9 cellular contexts compared by ENCODE assay signal in the genomic region with DNA sequence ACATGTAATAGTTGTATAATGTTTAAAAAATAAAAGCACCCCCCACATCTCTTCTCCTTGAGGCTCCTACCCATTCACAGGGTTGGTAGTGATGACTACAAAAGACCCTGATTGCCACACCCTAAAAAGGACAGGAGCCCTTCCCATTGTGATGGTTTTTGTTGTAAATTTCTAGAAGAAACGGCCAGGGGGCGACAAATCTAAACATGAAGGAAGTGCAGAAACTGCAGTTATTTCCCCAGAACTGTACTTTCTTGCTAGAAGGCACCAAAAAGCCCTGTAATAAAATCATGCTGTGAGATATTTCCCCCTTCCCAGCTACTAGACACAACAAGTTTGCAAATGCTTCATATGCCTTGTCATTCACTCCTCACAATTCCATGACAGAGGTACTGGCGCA. TPM values are rescaled to one million over a fixed set of nuclear protein-coding genes. Genes with fewer than 3 reads are reported as not detected.
A peak's percentile ranks its signal among the peaks of the same experiment; 100 is the strongest.
DNase-seq lines count a peak whose midpoint lies in the region; ATAC-seq and TF ChIP-seq lines count a peak whose summit lies in the region.
"Had no signal": no experiment of that assay in that cellular context is flagged by ENCODE, and none has a peak within 500 bp of the region (broad histone marks: within the 10 kb centered on the region; RNA-seq: fewer than 3 reads in every experiment).

No MANE protein-coding gene starts in this region.

- no peaks in the 10 kb centered on the region for H3K36me3 ChIP-seq in OCI-LY3 (replicated peaks; ENCODE audit: low read depth, low read length)

- H2AFZ ChIP-seq in OCI-LY3 (ENCODE audit: low read depth, low read length): no peak overlapping the region

- no peak overlapping the region for H3K4me3 ChIP-seq in OCI-LY3 (ENCODE audit: low read length)

- H3K4me2 ChIP-seq in OCI-LY3 (ENCODE audit: low read length): no peak overlapping the region

- CTCF ChIA-PET in activated CD4-positive, alpha-beta T cell treated with anti-CD3 and anti-CD28 coated beads, Interleukin-2, amount 10 ng/mL, durations not matched to agents 7 days and 5 days (lab: Charles Lee): no interaction called here

- ATAC-seq in GM19328 (IDR thresholded peaks at IDR 0.05; ENCODE audit: unreplicated experiment) (no peak), HG02571 (IDR thresholded peaks at IDR 0.05; ENCODE audit: unreplicated experiment) (no peak)

- POLR2A ChIA-PET in activated CD4-positive, alpha-beta T cell treated with anti-CD3 and anti-CD28 coated beads, Interleukin-2, amount 10 ng/mL, durations not matched to agents 7 days and 5 days (lab: Charles Lee): no interaction called here

- no peaks in the 10 kb centered on the region for H3K9me3 ChIP-seq in OCI-LY3 (ENCODE audit: insufficient read depth, low read length)

- no peaks in the 10 kb centered on the region for H4K20me1 ChIP-seq in OCI-LY3 (ENCODE audit: insufficient read depth, low read length)

- H3K79me2 ChIP-seq in OCI-LY3 (ENCODE audit: low read length): no peaks in the 10 kb centered on the region

- peaks cover 3% of the 10 kb centered on the region for H3K9me3 Mint-ChIP-seq in activated CD4-positive, alpha-beta T cell treated with anti-CD3 and anti-CD28 coated beads, Interleukin-2, amount 10 ng/mL, durations not matched to agents 7 days and 5 days
- H3K9me3 Mint-ChIP-seq in endothelial cell (ENCODE audit: unreplicated experiment): no peaks in the 10 kb centered on the region
- peaks cover 6% of the 10 kb centered on the region for H3K9me3 Mint-ChIP-seq in stimulated activated naive CD8-positive, alpha-beta T cell treated with anti-CD3 and anti-CD28 coated beads, Interleukin-15, Interleukin-2, amounts not matched to agents 100 ng/mL and 50 ng/mL, for 24 hours

- peaks cover 6% of the 10 kb centered on the region for H3K4me1 Mint-ChIP-seq in activated CD4-positive, alpha-beta T cell treated with anti-CD3 and anti-CD28 coated beads, Interleukin-2, amount 10 ng/mL, durations not matched to agents 7 days and 5 days
- peaks cover 48% of the 10 kb centered on the region for H3K4me1 Mint-ChIP-seq in endothelial cell (ENCODE audit: unreplicated experiment)
- H3K4me1 Mint-ChIP-seq in stimulated activated naive CD8-positive, alpha-beta T cell treated with anti-CD3 and anti-CD28 coated beads, Interleukin-15, Interleukin-2, amounts not matched to agents 100 ng/mL and 50 ng/mL, for 24 hours (ENCODE audit: low read depth): no peaks in the 10 kb centered on the region

- H3K9ac ChIP-seq in OCI-LY3 (ENCODE audit: low read length): no peak overlapping the region

- DNase-seq in activated CD4-positive, alpha-beta T cell treated with anti-CD3 and anti-CD28 coated beads, Interleukin-2, amount 10 ng/mL, durations not matched to agents 7 days and 5 days: peak; percentile 51
- no peak for DNase-seq in activated CD4-positive, alpha-beta T cell treated with anti-CD3 and anti-CD28 coated beads, Interleukin-2, amount 50 U/mL, for 48 hours
- DNase-seq in endothelial cell (ENCODE audit: low spot score) (peak; percentile 52), ecto neural progenitor cell (ENCODE audit: low spot score) (no peak)

- H3K4me3 Mint-ChIP-seq in activated CD4-positive, alpha-beta T cell treated with anti-CD3 and anti-CD28 coated beads, Interleukin-2, amount 10 ng/mL, durations not matched to agents 7 days and 5 days: no peak overlapping the region
- H3K4me3 Mint-ChIP-seq in endothelial cell (ENCODE audit: unreplicated experiment): no peak overlapping the region
- H3K4me3 Mint-ChIP-seq in stimulated activated naive CD8-positive, alpha-beta T cell treated with anti-CD3 and anti-CD28 coated beads, Interleukin-15, Interleukin-2, amounts not matched to agents 100 ng/mL and 50 ng/mL, for 24 hours: no peak overlapping the region
- H3K4me3 Mint-ChIP-seq: T-cell had no signal

- H3K27me3 ChIP-seq in OCI-LY3 (ENCODE audit: low read depth, low read length): 0 out of 2 replicates have a peak, but pooled peaks cover 7% of the 10 kb centered on the region

- peaks cover 3% of the 10 kb centered on the region for H3K27me3 Mint-ChIP-seq in activated CD4-positive, alpha-beta T cell treated with anti-CD3 and anti-CD28 coated beads, Interleukin-2, amount 10 ng/mL, durations not matched to agents 7 days and 5 days
- H3K27me3 Mint-ChIP-seq in endothelial cell (ENCODE audit: unreplicated experiment): peaks cover 10% of the 10 kb centered on the region
- H3K27me3 Mint-ChIP-seq in stimulated activated naive CD8-positive, alpha-beta T cell treated with anti-CD3 and anti-CD28 coated beads, Interleukin-15, Interleukin-2, amounts not matched to agents 100 ng/mL and 50 ng/mL, for 24 hours: peaks cover 34% of the 10 kb centered on the region

- no peak overlapping the region for H3K27ac ChIP-seq in OCI-LY3 (ENCODE audit: low read length)

- H3K4me1 ChIP-seq in OCI-LY3 (ENCODE audit: low read length): peaks cover 15% of the 10 kb centered on the region

- TF ChIP-seq CTCF in OCI-LY3 (IDR thresholded peaks at IDR 0.05; ENCODE audit: low read depth, low read length) (peak; percentile 42), endothelial cell (IDR thresholded peaks at IDR 0.05; ENCODE audit: unreplicated experiment) (peak; percentile 30)

- H3K27ac Mint-ChIP-seq in activated CD4-positive, alpha-beta T cell treated with anti-CD3 and anti-CD28 coated beads, Interleukin-2, amount 10 ng/mL, durations not matched to agents 7 days and 5 days: no peak overlapping the region
- H3K27ac Mint-ChIP-seq in endothelial cell (ENCODE audit: unreplicated experiment): peak overlapping the region; percentile 97
- peak overlapping the region; percentile 14 for H3K27ac Mint-ChIP-seq in stimulated activated naive CD8-positive, alpha-beta T cell treated with anti-CD3 and anti-CD28 coated beads, Interleukin-15, Interleukin-2, amounts not matched to agents 100 ng/mL and 50 ng/mL, for 24 hours
- H3K27ac Mint-ChIP-seq: T-cell had no signal

- H3K36me3 Mint-ChIP-seq in activated CD4-positive, alpha-beta T cell treated with anti-CD3 and anti-CD28 coated beads, Interleukin-2, amount 10 ng/mL, durations not matched to agents 7 days and 5 days (ENCODE audit: low read depth): no peaks in the 10 kb centered on the region
- H3K36me3 Mint-ChIP-seq in endothelial cell (ENCODE audit: low read depth, unreplicated experiment): peaks cover 4% of the 10 kb centered on the region
- H3K36me3 Mint-ChIP-seq in stimulated activated naive CD8-positive, alpha-beta T cell treated with anti-CD3 and anti-CD28 coated beads, Interleukin-15, Interleukin-2, amounts not matched to agents 100 ng/mL and 50 ng/mL, for 24 hours (ENCODE audit: low read depth): no peaks in the 10 kb centered on the region
- H3K36me3 Mint-ChIP-seq: T-cell had no signal

RNA-seq across cellular contexts. Expression of a gene that starts 10.8 kb away (rescaled TPM):
- total RNA-seq in activated CD4-positive, alpha-beta T cell treated with anti-CD3 and anti-CD28 coated beads, Interleukin-2, amount 10 ng/mL, durations not matched to agents 7 days and 5 days: 1 to 10 TPM; 6.9 to 7.3 TPM
- total RNA-seq in endothelial cell (ENCODE audit: unreplicated experiment): 122 TPM

RNA-seq across cellular contexts. Expression of a gene that starts 17.7 kb away (rescaled TPM):
- 10 to 100 TPM; 47.1 to 52.8 TPM for total RNA-seq in activated CD4-positive, alpha-beta T cell treated with anti-CD3 and anti-CD28 coated beads, Interleukin-2, amount 10 ng/mL, durations not matched to agents 7 days and 5 days
- 66.1 TPM for total RNA-seq in endothelial cell (ENCODE audit: unreplicated experiment)

Comparison
In these comparisons a context has a peak if more than half of its experiments do, and no peak if none do; other contexts are left out.
1. DNase-seq: peak in activated CD4-positive, alpha-beta T cell treated with anti-CD3 and anti-CD28 coated beads, Interleukin-2, amount 10 ng/mL, durations not matched to agents 7 days and 5 days (single experiment) and endothelial cell (single experiment); none in activated CD4-positive, alpha-beta T cell treated with anti-CD3 and anti-CD28 coated beads, Interleukin-2, amount 50 U/mL, for 48 hours (0 of 2) and ecto neural progenitor cell (single experiment).
2. RNA of a gene that starts 10.8 kb away (total RNA-seq): 122 TPM in endothelial cell (single experiment); 6.9 to 7.3 TPM in activated CD4-positive, alpha-beta T cell treated with anti-CD3 and anti-CD28 coated beads, Interleukin-2, amount 10 ng/mL, durations not matched to agents 7 days and 5 days; every median in the first group is over 10 times any median in the second.